Comparison of ENCODE assay signal across 15 cellular contexts in the genomic region with DNA sequence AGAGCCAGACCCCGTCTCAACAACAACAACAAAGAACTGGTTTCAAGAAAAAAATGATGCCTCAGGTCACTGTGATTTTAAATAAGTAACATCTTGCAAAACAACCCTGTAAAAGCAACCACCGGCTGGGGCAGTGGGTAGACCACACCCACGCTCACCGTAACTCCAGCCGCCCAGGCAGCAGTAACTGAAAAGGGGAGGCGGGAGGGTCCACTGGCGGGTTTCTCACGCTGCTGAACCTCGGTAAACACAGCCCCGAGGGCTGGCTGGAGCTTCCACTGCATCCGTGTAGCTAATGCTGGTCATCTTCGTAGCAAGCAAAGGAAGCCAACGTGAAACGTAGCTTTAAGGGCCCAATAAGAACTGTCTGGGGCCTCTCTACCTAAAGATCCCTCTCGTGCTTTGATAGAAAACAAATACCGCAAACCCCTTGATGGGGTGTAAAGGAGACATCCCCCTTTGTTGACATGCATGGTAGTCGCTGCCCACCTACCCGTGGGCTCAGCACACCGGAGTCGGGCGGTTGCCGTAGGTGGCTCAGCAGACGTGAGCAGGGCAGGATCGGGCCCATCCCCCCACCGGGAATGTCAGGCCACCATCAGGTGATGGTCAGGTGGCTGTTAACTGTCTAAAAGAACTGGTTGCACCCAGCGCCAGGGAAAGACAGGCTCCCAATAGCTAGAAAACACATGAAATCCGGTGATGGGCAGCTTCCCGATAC. TPM values are rescaled to one million over a fixed set of nuclear protein-coding genes. Genes with fewer than 3 reads are reported as not detected.
"Had no signal": no experiment of that assay in that cellular context is flagged by ENCODE, and none has a peak within 500 bp of the region (broad histone marks: within the 10 kb centered on the region; RNA-seq: fewer than 3 reads in every experiment).

No MANE protein-coding gene starts in this region.

- H3K27me3 Mint-ChIP-seq: activated CD4-positive, alpha-beta memory T cell treated with anti-CD3 and anti-CD28 coated beads, Interleukin-2, amount 10 ng/mL, durations not matched to agents 7 days and 5 days; activated CD4-positive, alpha-beta T cell treated with anti-CD3 and anti-CD28 coated beads for 36 hours; activated naive CD8-positive, alpha-beta T cell treated with anti-CD3 and anti-CD28 coated beads, Interleukin-2, amount 50 U/mL, for 24 hours; memory B cell; T-cell had no signal

- H3K4me3 Mint-ChIP-seq: activated CD4-positive, alpha-beta memory T cell treated with anti-CD3 and anti-CD28 coated beads, Interleukin-2, amount 10 ng/mL, durations not matched to agents 7 days and 5 days; activated CD4-positive, alpha-beta T cell treated with anti-CD3 and anti-CD28 coated beads for 36 hours; activated naive CD8-positive, alpha-beta T cell treated with anti-CD3 and anti-CD28 coated beads, Interleukin-2, amount 50 U/mL, for 24 hours; memory B cell had no signal

- DNase-seq: activated CD4-positive, alpha-beta memory T cell treated with anti-CD3 and anti-CD28 coated beads, Interleukin-2, amount 10 ng/mL, durations not matched to agents 7 days and 5 days; activated CD4-positive, alpha-beta T cell treated with anti-CD3 and anti-CD28 coated beads for 36 hours; activated CD8-positive, alpha-beta memory T cell treated with anti-CD3 and anti-CD28 coated beads, Interleukin-2, amount 50 U/mL, for 48 hours; activated naive CD4-positive, alpha-beta T cell treated with Interleukin-2 at 50 U/mL for 16 hours; activated naive CD8-positive, alpha-beta T cell treated with anti-CD3 and anti-CD28 coated beads, Interleukin-2, amount 50 U/mL, for 24 hours; colonic mucosa; effector CD8-positive, alpha-beta T cell; hypothalamus; T-cell; T1000 had no signal

- ATAC-seq: activated CD4-positive, alpha-beta T cell treated with anti-CD3 and anti-CD28 coated beads for 36 hours; activated naive CD8-positive, alpha-beta T cell treated with anti-CD3 and anti-CD28 coated beads, Interleukin-2, amount 50 U/mL, for 24 hours; pancreas; T-cell had no signal

- H3K27ac Mint-ChIP-seq: activated CD4-positive, alpha-beta memory T cell treated with anti-CD3 and anti-CD28 coated beads, Interleukin-2, amount 10 ng/mL, durations not matched to agents 7 days and 5 days; activated CD4-positive, alpha-beta T cell treated with anti-CD3 and anti-CD28 coated beads for 36 hours; activated naive CD8-positive, alpha-beta T cell treated with anti-CD3 and anti-CD28 coated beads, Interleukin-2, amount 50 U/mL, for 24 hours; neural progenitor cell; T-cell had no signal

RNA-seq across cellular contexts. Expression of gene RNF223, which starts 37.6 kb away (rescaled TPM):
- total RNA-seq: activated CD4-positive, alpha-beta memory T cell treated with anti-CD3 and anti-CD28 coated beads, Interleukin-2, amount 10 ng/mL, durations not matched to agents 7 days and 5 days; activated CD4-positive, alpha-beta T cell treated with anti-CD3 and anti-CD28 coated beads for 36 hours; renal cortical epithelial cell; T-cell had no signal
- polyA plus RNA-seq: cardiac muscle cell had no signal
